ENCODE assay signal across 12 cellular contexts in the genomic region with DNA sequence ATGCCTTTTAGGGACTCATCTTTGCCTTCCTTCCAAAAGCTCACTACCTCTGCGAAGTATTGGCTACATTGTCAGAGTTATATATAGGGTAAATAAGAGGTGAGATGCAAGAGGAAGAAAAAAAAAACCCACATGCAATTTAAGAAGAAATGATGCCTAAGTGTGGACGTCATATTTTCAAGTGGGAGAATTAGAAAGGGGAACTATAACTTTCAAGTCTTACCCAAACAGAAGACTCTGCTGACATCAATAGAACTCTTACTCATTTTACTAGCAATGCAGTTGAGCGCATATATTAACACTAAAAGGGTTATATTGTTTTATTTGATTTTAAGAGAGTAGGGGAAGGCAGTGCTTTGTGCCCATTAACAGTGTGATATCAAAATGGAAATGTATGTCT. TPM values are rescaled to one million over a fixed set of nuclear protein-coding genes. Genes with fewer than 3 reads are reported as not detected.
DNase-seq lines count a peak whose midpoint lies in the region; ATAC-seq and TF ChIP-seq lines count a peak whose summit lies in the region.
"Had no signal": no experiment of that assay in that cellular context is flagged by ENCODE, and none has a peak within 500 bp of the region (broad histone marks: within the 10 kb centered on the region; RNA-seq: fewer than 3 reads in every experiment).

No MANE protein-coding gene starts in this region.

- H3K4me1 ChIP-seq in ovary (ENCODE audit: insufficient read depth) = peaks cover 1% of the 10 kb centered on the region
- H3K4me1 ChIP-seq: HAP-1 had no signal

- WGBS in ovary, 3 donors = 92 to 96% (median 92%) methylated on average over 3 of the region's 3 CpGs

- DNase-seq in SIG-M5 treated with dmso at 0.1 percent for 504 hours (lab: John Stamatoyannopoulos, UW; ENCODE audit: unreplicated experiment) = peak; percentile 30
- no peak for DNase-seq in SIG-M5 (lab: John Stamatoyannopoulos, UW)
- DNase-seq in SKM-1 treated with dmso at 0.1 percent for 144 hours (lab: John Stamatoyannopoulos, UW; ENCODE audit: unreplicated experiment) = no peak
- no peak for DNase-seq in NCI-H2081 treated with DMSO at 0.1 percent for 48 hours (lab: John Stamatoyannopoulos, UW)
- DNase-seq in retina = no peak
- no peak for DNase-seq in ovary
- DNase-seq: activated CD8-positive, alpha-beta T cell treated with anti-CD3 and anti-CD28 coated beads for 36 hours; activated naive CD4-positive, alpha-beta T cell treated with anti-CD3 and anti-CD28 coated beads, Interleukin-2, amount 10 ng/mL, durations not matched to agents 7 days and 5 days; NCI-H187 treated with DMSO at 0.1 percent for 48 hours had no signal

- H3K4me3 ChIP-seq in ovary = no peak overlapping the region
- H3K4me3 ChIP-seq: HAP-1 had no signal

- TF ChIP-seq CTCF in ovary (IDR thresholded peaks at IDR 0.05) = no peak

- intact Hi-C loops in ovary (cut with DNase I) = no loop called here

- H3K36me3 ChIP-seq in ovary = no peaks in the 10 kb centered on the region
- H3K36me3 ChIP-seq: HAP-1 had no signal

- H3K9me3 ChIP-seq in ovary = no peaks in the 10 kb centered on the region
- H3K9me3 ChIP-seq: HAP-1 had no signal

- H3K27ac ChIP-seq in ovary = no peak overlapping the region

- ATAC-seq in HG02623 (IDR thresholded peaks at IDR 0.05; ENCODE audit: unreplicated experiment) = peak; percentile 82
- peak; percentile 53 for ATAC-seq in HG03457 (IDR thresholded peaks at IDR 0.05; ENCODE audit: unreplicated experiment)
- ATAC-seq: activated CD8-positive, alpha-beta T cell treated with anti-CD3 and anti-CD28 coated beads for 36 hours had no signal

- TF ChIP-seq EP300 in ovary (IDR thresholded peaks at IDR 0.05) = no peak

- H3K27me3 ChIP-seq in ovary = no peaks in the 10 kb centered on the region

- TF ChIP-seq POLR2A in ovary (IDR thresholded peaks at IDR 0.05) = no peak

RNA-seq across cellular contexts. Expression of a gene that starts 15.7 kb away (rescaled TPM):
- total RNA-seq in ovary = 10 to 100 TPM in 6 of 7 donors, 1 to 10 TPM in 1; 6.7 to 51.0 (median 26.1) TPM
- polyA plus RNA-seq in ovary = 10 to 100 TPM; 11.9 to 22.6 TPM
